Comparison of ENCODE assay signal across 8 cellular contexts in the genomic region with DNA sequence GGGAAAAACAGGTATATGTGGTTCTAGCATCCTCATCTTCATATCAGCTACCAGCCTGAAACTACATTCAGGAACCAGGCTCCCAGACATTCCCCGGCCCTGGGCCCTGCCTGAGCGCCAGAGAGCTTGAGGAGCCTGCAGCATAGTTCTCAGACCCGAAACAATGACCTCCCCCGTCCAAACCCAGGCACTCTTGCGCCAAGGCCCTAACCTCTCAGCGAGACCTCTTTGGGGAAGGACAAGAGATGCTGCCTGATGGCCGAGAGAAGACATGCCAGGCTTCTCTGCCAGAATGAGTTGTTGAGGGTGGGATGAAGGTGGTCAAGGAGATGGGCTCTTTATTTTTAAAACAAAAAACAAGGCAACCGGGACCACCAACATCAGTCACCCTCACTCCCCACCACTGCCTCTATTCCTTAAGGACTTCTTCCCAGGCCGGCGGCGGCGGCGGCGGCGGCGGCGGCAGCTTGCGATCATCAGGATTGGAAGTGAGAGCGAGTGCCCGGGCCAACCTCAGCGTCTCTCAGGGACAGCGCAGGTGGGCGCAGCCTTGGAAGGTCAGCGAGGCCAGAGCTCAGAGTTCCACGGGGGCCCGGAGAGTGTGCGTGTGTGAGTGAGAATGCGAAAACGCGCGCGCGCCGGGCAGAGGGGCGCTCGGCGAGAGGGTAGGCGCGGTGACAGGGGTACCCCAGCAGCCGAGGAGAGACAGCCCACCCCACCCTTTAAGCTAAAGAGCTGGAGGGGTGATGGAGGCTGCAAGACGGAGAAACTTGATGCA. TPM values are rescaled to one million over a fixed set of nuclear protein-coding genes. Genes with fewer than 3 reads are reported as not detected.
DNase-seq lines count a peak whose midpoint lies in the region; ATAC-seq and TF ChIP-seq lines count a peak whose summit lies in the region.

No MANE protein-coding gene starts in this region.

- H3K36me3 ChIP-seq in GM06990 (ENCODE audit: control insufficient read depth, insufficient read depth, low read length) (no peaks in the 10 kb centered on the region), RWPE2 (ENCODE audit: low read depth) (no peaks in the 10 kb centered on the region), colonic mucosa (no peaks in the 10 kb centered on the region), mucosa of descending colon (ENCODE audit: low read depth) (no peaks in the 10 kb centered on the region), tibial artery (no peaks in the 10 kb centered on the region)

- intact Hi-C loops in colonic mucosa (cut with DNase I) (loop anchor here (5.0 to 10.0 kb wide), 2 partner anchors 718 to 981 kb away; no protein-coding TSS in a partner anchor), mucosa of descending colon (cut with DNase I, micrococcal nuclease) (loop anchor here in 1 of 2 donors (10.0 kb wide), 1 partner anchor 721 kb away; no protein-coding TSS in a partner anchor), tibial artery (cut with DNase I; ENCODE audit: low total_unique reads) (loop anchor here (5.0 to 10.0 kb wide), 3 partner anchors 491 to 1501 kb away; no protein-coding TSS in a partner anchor)

- H3K27ac ChIP-seq in RWPE2 (ENCODE audit: poor library complexity, severe bottlenecking) (no peak overlapping the region), colonic mucosa (no peak overlapping the region), tibial artery (peak overlapping the region; percentile 83)

- peak overlapping the region; percentile 58 to 59 for H3K9ac ChIP-seq in colonic mucosa (ENCODE audit: low read depth in 2 of 2, low read length in 2 of 2)

- no peaks in the 10 kb centered on the region; the same call in none of the 2 replicates for H3K27me3 ChIP-seq in GM06990 (replicated peaks; ENCODE audit: control insufficient read depth, insufficient read depth, low read length)
- H3K27me3 ChIP-seq in RWPE2 (ENCODE audit: insufficient read depth, poor library complexity, severe bottlenecking), result no peaks in the 10 kb centered on the region
- no peaks in the 10 kb centered on the region for H3K27me3 ChIP-seq in colonic mucosa
- H3K27me3 ChIP-seq in tibial artery, result peaks cover 0 to 5% of the 10 kb centered on the region in 2 donors

- H3K4me1 ChIP-seq in RWPE2 (ENCODE audit: insufficient read depth, poor library complexity, severe bottlenecking), result no peaks in the 10 kb centered on the region
- H3K4me1 ChIP-seq in colonic mucosa, result no peaks in the 10 kb centered on the region
- H3K4me1 ChIP-seq in mucosa of descending colon (ENCODE audit: low read depth), result peaks cover 6% of the 10 kb centered on the region
- H3K4me1 ChIP-seq in tibial artery, result peaks cover 0 to 23% (median 7%) of the 10 kb centered on the region in 4 donors

- H3K9me3 ChIP-seq in RWPE2 (ENCODE audit: severe bottlenecking) (no peaks in the 10 kb centered on the region), colonic mucosa (no peaks in the 10 kb centered on the region), mucosa of descending colon (no peaks in the 10 kb centered on the region), tibial artery (no peaks in the 10 kb centered on the region)

- no peak for TF ChIP-seq CTCF in GM06990 (IDR thresholded peaks at IDR 0.05; ENCODE audit: insufficient read depth, low read length, poor library complexity, severe bottlenecking)
- no peak for TF ChIP-seq CTCF in RWPE2 (IDR thresholded peaks at IDR 0.05; ENCODE audit: poor library complexity, severe bottlenecking)
- TF ChIP-seq CTCF in colonic mucosa (IDR thresholded peaks at IDR 0.05), result no peak
- no peak for TF ChIP-seq CTCF in mucosa of descending colon (IDR thresholded peaks at IDR 0.05)
- TF ChIP-seq CTCF in tibial artery (IDR thresholded peaks at IDR 0.05), result no peak

- DNase-seq in GM06990 (ENCODE audit: extremely low read depth, insufficient read length), result peak; percentile 4
- DNase-seq in RWPE2 (ENCODE audit: low spot score), result peak; percentile 51
- peak; percentile 27 for DNase-seq in colonic mucosa
- peak; percentile 28 to 55 (median 50) for DNase-seq in mucosa of descending colon
- peak in 1 of 2 donors; percentile 66 for DNase-seq in tibial artery
- DNase-seq in HUDEP-2 (lab: John Stamatoyannopoulos, UW; ENCODE audit: unreplicated experiment in 76 of 76), result no peak
- DNase-seq in NK-92 treated with Interleukin-12 subunit alpha and Interleukin-12 subunit beta, amount 100 ng/mL, for 24 hours (lab: John Stamatoyannopoulos, UW), result no peak

- ATAC-seq in RWPE2 (ENCODE audit: low read depth), result peak; percentile 24; the same call in 2 of the 3 replicates
- ATAC-seq in mucosa of descending colon, result peak; percentile 41
- ATAC-seq in HG03108 (IDR thresholded peaks at IDR 0.05; ENCODE audit: unreplicated experiment), result no peak

- H3K4me3 ChIP-seq in GM06990 (replicated peaks; ENCODE audit: low read depth, low read length), result peak overlapping the region; percentile 55
- H3K4me3 ChIP-seq in RWPE2 (ENCODE audit: severe bottlenecking), result peak overlapping the region; percentile 39
- peak overlapping the region; percentile 60 for H3K4me3 ChIP-seq in colonic mucosa
- no peak overlapping the region for H3K4me3 ChIP-seq in mucosa of descending colon
- H3K4me3 ChIP-seq in tibial artery, result peak overlapping the region; percentile 70 to 93

RNA-seq across cellular contexts. Expression of gene INPP4B, which starts 0.6 kb away (rescaled TPM):
- 10 to 100 TPM; 10.0 to 14.1 TPM for total RNA-seq in colonic mucosa
- total RNA-seq in mucosa of descending colon, result 10 to 100 TPM; 22.2 to 27.3 (median 24.1) TPM

Comparison
In these comparisons a context has a peak if more than half of its experiments do, and no peak if none do; other contexts are left out.
1. DNase-seq: peak in GM06990 (single experiment), RWPE2 (single experiment), colonic mucosa (single experiment) and mucosa of descending colon (3 of 3); none in HUDEP-2 (0 of 76) and NK-92 treated with Interleukin-12 subunit alpha and Interleukin-12 subunit beta, amount 100 ng/mL, for 24 hours (single experiment).
2. H3K27ac ChIP-seq: peak in tibial artery (2 of 2); none in RWPE2 (single experiment) and colonic mucosa (single experiment).